ENCODE assay signal across 16 cellular contexts in genomic region chr11:35347921-35348331, GRCh38.
DNase-seq lines count a peak whose midpoint lies in the region; ATAC-seq and TF ChIP-seq lines count a peak whose summit lies in the region.
"Had no signal": no experiment of that assay in that cellular context is flagged by ENCODE, and none has a peak within 500 bp of the region (broad histone marks: within the 10 kb centered on the region; RNA-seq: fewer than 3 reads in every experiment).

No MANE protein-coding gene starts in this region.

- DNase-seq in COLO829 (ENCODE audit: low spot score): peak; percentile 73
- DNase-seq in SJSA1 (ENCODE audit: low read depth in 1 of 2, low spot score in 2 of 2): peak; percentile 49 to 61
- DNase-seq in fibroblast of gingiva (ENCODE audit: low read depth): peak; percentile 86
- no peak for DNase-seq in smooth muscle cell (lab: John Stamatoyannopoulos, UW; ENCODE audit: unreplicated experiment)
- no peak for DNase-seq in T-helper 9 cell
- no peak for DNase-seq in left colon
- DNase-seq: activated CD4-positive, alpha-beta T cell treated with anti-CD3 and anti-CD28 coated beads, Interleukin-2, amount 10 ng/mL, durations not matched to agents 7 days and 5 days; activated T-cell treated with anti-CD3 and anti-CD28 coated beads, Interleukin-2, amount 50 U/mL, for 24 hours; anterior cingulate cortex; effector memory CD4-positive, alpha-beta T cell; MG63; naive B cell; NCI-H2081; NCI-H774; T1000 had no signal

- H3F3A ChIP-seq in smooth muscle cell (ENCODE audit: low read depth): peaks cover 15% of the 10 kb centered on the region

- H4K20me1 ChIP-seq in smooth muscle cell (ENCODE audit: low read depth): no peaks in the 10 kb centered on the region

- intact Hi-C loops in left colon (cut with DNase I, micrococcal nuclease): no loop called here

- no peak overlapping the region for H3K4me2 ChIP-seq in smooth muscle cell

- TF ChIP-seq CTCF in smooth muscle cell (IDR thresholded peaks at IDR 0.05; ENCODE audit: borderline replicate concordance, insufficient read depth, poor library complexity, severe bottlenecking): no peak

- 75% methylated on average over 1 of the region's 1 CpG for WGBS in smooth muscle cell (ENCODE audit: low lambda C conversion rate)

- H3K27ac ChIP-seq in SJSA1 (no peak overlapping the region), smooth muscle cell (ENCODE audit: low read depth) (peak overlapping the region; percentile 23)

- H3K9me3 ChIP-seq in SJSA1 (replicated peaks) (no peaks in the 10 kb centered on the region), smooth muscle cell (replicated peaks; ENCODE audit: low read depth) (no peaks in the 10 kb centered on the region)
- H3K9me3 ChIP-seq: MG63 had no signal

- no peaks in the 10 kb centered on the region for H3K79me2 ChIP-seq in smooth muscle cell (ENCODE audit: low read depth)

- H3K36me3 ChIP-seq in SJSA1 (no peaks in the 10 kb centered on the region), smooth muscle cell (ENCODE audit: low read depth) (no peaks in the 10 kb centered on the region)
- H3K36me3 ChIP-seq: MG63 had no signal

- no peaks in the 10 kb centered on the region for H3K27me3 ChIP-seq in SJSA1 (replicated peaks)
- no peaks in the 10 kb centered on the region for H3K27me3 ChIP-seq in smooth muscle cell (ENCODE audit: low read depth)
- H3K27me3 ChIP-seq: MG63 had no signal

- no peak overlapping the region for H3K9ac ChIP-seq in smooth muscle cell (ENCODE audit: low read depth)

- no peak overlapping the region for H2AFZ ChIP-seq in smooth muscle cell (ENCODE audit: low read depth)

- ATAC-seq in left colon (no peak), HG02571 (IDR thresholded peaks at IDR 0.05; ENCODE audit: unreplicated experiment) (no peak)

- H3K4me1 ChIP-seq in SJSA1 (replicated peaks) (peaks cover 26% of the 10 kb centered on the region), smooth muscle cell (ENCODE audit: low read depth) (peaks cover 13% of the 10 kb centered on the region)

- H3K4me3 ChIP-seq in SJSA1 (no peak overlapping the region), smooth muscle cell (no peak overlapping the region)
- H3K4me3 ChIP-seq: MG63 had no signal

Comparison
In these comparisons a context has a peak if more than half of its experiments do, and no peak if none do; other contexts are left out.
1. DNase-seq: peak in COLO829 (single experiment), SJSA1 (2 of 2) and fibroblast of gingiva (single experiment); none in smooth muscle cell (single experiment), T-helper 9 cell (single experiment) and left colon (0 of 2).